ENCODE assay signal across 8 cellular contexts in the genomic region with DNA sequence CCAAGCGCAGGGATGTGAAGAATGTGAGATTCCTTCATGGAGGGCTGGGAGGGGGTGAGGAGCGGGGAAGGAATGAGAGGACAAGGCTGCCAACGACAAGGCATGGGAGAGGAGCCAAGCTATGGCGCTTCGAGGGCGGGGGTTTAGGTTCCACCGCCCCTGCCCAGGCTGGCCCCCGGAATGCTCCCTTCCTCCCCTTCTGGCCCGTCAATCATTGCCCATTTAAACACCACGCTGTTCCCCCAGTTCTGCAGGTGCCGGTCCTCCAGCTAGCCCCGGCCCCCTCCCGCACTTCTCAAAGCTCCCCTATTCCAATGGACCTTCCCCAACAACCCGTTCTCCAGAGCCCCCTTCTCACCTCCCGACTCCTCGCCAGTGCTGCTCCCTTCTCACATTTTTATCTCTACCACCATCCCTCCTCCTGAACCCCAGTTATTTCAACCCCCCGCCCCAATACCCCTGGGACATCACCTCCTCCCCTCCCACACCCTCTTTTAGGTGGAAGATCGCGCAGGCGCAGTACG.
A peak's percentile ranks its signal among the peaks of the same experiment; 100 is the strongest.
DNase-seq lines count a peak whose midpoint lies in the region; ATAC-seq and TF ChIP-seq lines count a peak whose summit lies in the region.

No MANE protein-coding gene starts in this region.

- H3K4me3 Mint-ChIP-seq in nephron, result peak overlapping the region; percentile 96 to 98 (median 98)

- H3K36me3 Mint-ChIP-seq in nephron (ENCODE audit: low read depth), result peaks cover 14% of the 10 kb centered on the region

- no peaks in the 10 kb centered on the region for H3K9me3 ChIP-seq in WERI-Rb-1 (ENCODE audit: severe bottlenecking)

- no peaks in the 10 kb centered on the region for H3K27me3 Mint-ChIP-seq in nephron (ENCODE audit: low read depth)

- peak overlapping the region; percentile 67 for H3K4me3 ChIP-seq in WERI-Rb-1 (ENCODE audit: low read depth, low read length)

- peak overlapping the region; percentile 100 for H3K27ac Mint-ChIP-seq in nephron

- ATAC-seq in GM18909 (IDR thresholded peaks at IDR 0.05; ENCODE audit: poor library complexity, unreplicated experiment) (peak; percentile 28), HG03439 (IDR thresholded peaks at IDR 0.05; ENCODE audit: unreplicated experiment) (peak; percentile 23)

- H3K4me1 Mint-ChIP-seq in nephron, result peaks cover 44% of the 10 kb centered on the region

- H3K9me3 Mint-ChIP-seq in nephron, result no peaks in the 10 kb centered on the region

- H3K27me3 ChIP-seq in WERI-Rb-1 (ENCODE audit: insufficient read depth, low read depth, severe bottlenecking), result no peaks in the 10 kb centered on the region

- H3K27ac ChIP-seq in C4-2B, result peak overlapping the region; percentile 93
- peak overlapping the region; percentile 85 for H3K27ac ChIP-seq in WERI-Rb-1

- peaks cover 4% of the 10 kb centered on the region for H3K36me3 ChIP-seq in WERI-Rb-1

- TF ChIP-seq CTCF in C4-2B (conservative IDR thresholded peaks at IDR 0.05) (no peak), WERI-Rb-1 (IDR thresholded peaks at IDR 0.05; ENCODE audit: low read depth, low read length) (no peak), nephron (IDR thresholded peaks at IDR 0.05; ENCODE audit: unreplicated experiment in 3 of 3) (no peak)

- DNase-seq in WERI-Rb-1 (no peak), fibroblast of peridontal ligament (ENCODE audit: extremely low read depth) (peak; percentile 90), NCI-H2196 (lab: John Stamatoyannopoulos, UW; ENCODE audit: unreplicated experiment) (no peak)
- no peak for DNase-seq in NK-92 treated with Interleukin-12 subunit alpha and Interleukin-12 subunit beta, amount 100 ng/mL, for 24 hours (lab: John Stamatoyannopoulos, UW)
